ENCODE assay signal across 24 cellular contexts in genomic region chr15:47991376-47991775, GRCh38.
DNase-seq lines count a peak whose midpoint lies in the region; ATAC-seq and TF ChIP-seq lines count a peak whose summit lies in the region.
"Had no signal": no experiment of that assay in that cellular context is flagged by ENCODE, and none has a peak within 500 bp of the region (broad histone marks: within the 10 kb centered on the region; RNA-seq: fewer than 3 reads in every experiment).

No MANE protein-coding gene starts in this region.

- H3K27ac ChIP-seq in lower lobe of right lung: no peak overlapping the region
- no peak overlapping the region for H3K27ac ChIP-seq in mesendoderm (ENCODE audit: low read depth, low read length)
- H3K27ac ChIP-seq: neutrophil, prostate gland, RWPE1 had no signal

- H3K56ac ChIP-seq in mesendoderm (ENCODE audit: low read length): no peak overlapping the region

- intact Hi-C loops in lower lobe of right lung (cut with DNase I): no loop called here
- intact Hi-C loops in activated naive CD4-positive, alpha-beta T cell treated with anti-CD3 and anti-CD28 coated beads for 36 hours (cut with micrococcal nuclease): no loop called here

- no peak overlapping the region for H3K4me2 ChIP-seq in mesendoderm (ENCODE audit: low read length)
- H3K4me2 ChIP-seq: smooth muscle cell had no signal

- H3K4me1 ChIP-seq in lower lobe of right lung (peaks cover 19% of the 10 kb centered on the region), mesendoderm (ENCODE audit: control insufficient read depth, low read depth, low read length) (no peaks in the 10 kb centered on the region)
- H3K4me1 ChIP-seq: prostate gland had no signal

- H3K23ac ChIP-seq in mesendoderm (ENCODE audit: low read length): no peak overlapping the region

- H2BK5ac ChIP-seq in mesendoderm (ENCODE audit: low read length): no peak overlapping the region

- CTCF ChIA-PET in activated naive CD4-positive, alpha-beta T cell treated with anti-CD3 and anti-CD28 coated beads for 36 hours (lab: Charles Lee): no interaction called here

- no peak overlapping the region for H3K4ac ChIP-seq in mesendoderm (ENCODE audit: low read depth, low read length)

- H2AK5ac ChIP-seq in mesendoderm (ENCODE audit: low read length): no peak overlapping the region

- H3K79me2 ChIP-seq in mesendoderm (ENCODE audit: control insufficient read depth, insufficient read depth, low read length): no peaks in the 10 kb centered on the region

- no peak overlapping the region for H2BK120ac ChIP-seq in mesendoderm (ENCODE audit: low read depth, low read length)

- H3K36me3 Mint-ChIP-seq in activated naive CD4-positive, alpha-beta T cell treated with anti-CD3 and anti-CD28 coated beads for 36 hours (ENCODE audit: low read depth): no peaks in the 10 kb centered on the region
- H3K36me3 Mint-ChIP-seq: IgD-negative memory B cell, WTC11 had no signal

- no peak overlapping the region for H4K5ac ChIP-seq in mesendoderm (ENCODE audit: low read length)

- TF ChIP-seq CTCF in lower lobe of right lung (IDR thresholded peaks at IDR 0.05): no peak

- H3K36me3 ChIP-seq in lower lobe of right lung (no peaks in the 10 kb centered on the region), mesendoderm (ENCODE audit: control insufficient read depth, insufficient read depth, low read length) (no peaks in the 10 kb centered on the region)
- H3K36me3 ChIP-seq: MG63, neutrophil, prostate gland had no signal

- H3K4me3 Mint-ChIP-seq in activated naive CD4-positive, alpha-beta T cell treated with anti-CD3 and anti-CD28 coated beads for 36 hours: no peak overlapping the region
- H3K4me3 Mint-ChIP-seq: IgD-negative memory B cell, WTC11 had no signal

- H3K27me3 Mint-ChIP-seq in activated naive CD4-positive, alpha-beta T cell treated with anti-CD3 and anti-CD28 coated beads for 36 hours (ENCODE audit: low read depth): no peaks in the 10 kb centered on the region
- H3K27me3 Mint-ChIP-seq: IgD-negative memory B cell had no signal

- no CpG with 5 or more reads among the region's 4 CpGs for WGBS in mesendoderm (ENCODE audit: extremely low coverage, insufficient coverage, low lambda C conversion rate)

- DNase-seq in AG08395 (ENCODE audit: low spot score): peak; percentile 22
- DNase-seq in LHCN-M2 (ENCODE audit: low read depth): peak; percentile 40
- peak; percentile 11 for DNase-seq in fibroblast of gingiva (ENCODE audit: low read depth)
- DNase-seq in lower lobe of right lung: no peak
- no peak for DNase-seq in mesendoderm
- no peak for DNase-seq in activated naive CD4-positive, alpha-beta T cell treated with anti-CD3 and anti-CD28 coated beads for 36 hours
- DNase-seq: activated naive CD4-positive, alpha-beta T cell treated with anti-CD3 and anti-CD28 coated beads, Interleukin-2, amount 50 U/mL, for 16 hours; COR-L47; DMS79 treated with DMSO at 0.1 percent for 48 hours; MG63; NCI-H1417 treated with DMSO at 0.1 percent for 48 hours; NCI-H2081 treated with DMSO at 0.1 percent for 48 hours; stimulated activated CD4-positive, alpha-beta T cell treated with anti-CD3 and anti-CD28 coated beads, Interleukin-2, amount 100 ng/mL, for 24 hours; substantia nigra had no signal

- H3K9ac ChIP-seq in mesendoderm (ENCODE audit: low read length): no peak overlapping the region

- H3K4me1 Mint-ChIP-seq in activated naive CD4-positive, alpha-beta T cell treated with anti-CD3 and anti-CD28 coated beads for 36 hours (ENCODE audit: low read depth): no peaks in the 10 kb centered on the region
- H3K4me1 Mint-ChIP-seq: IgD-negative memory B cell had no signal

- no peaks in the 10 kb centered on the region for H3K9me3 Mint-ChIP-seq in activated naive CD4-positive, alpha-beta T cell treated with anti-CD3 and anti-CD28 coated beads for 36 hours
- H3K9me3 Mint-ChIP-seq: IgD-negative memory B cell, WTC11 had no signal

- H4K8ac ChIP-seq in mesendoderm (ENCODE audit: low read depth, low read length): no peak overlapping the region

- H3K79me1 ChIP-seq in mesendoderm (ENCODE audit: low read length): no peaks in the 10 kb centered on the region

- no peak overlapping the region for H2BK15ac ChIP-seq in mesendoderm (replicated peaks; ENCODE audit: low read depth)

- H3K27me3 ChIP-seq in lower lobe of right lung (ENCODE audit: low read depth) (no peaks in the 10 kb centered on the region), mesendoderm (ENCODE audit: insufficient read depth, low read length, poor library complexity) (no peaks in the 10 kb centered on the region)
- H3K27me3 ChIP-seq: MG63, neutrophil had no signal

- no peak overlapping the region for H3K18ac ChIP-seq in mesendoderm (ENCODE audit: low read length)

- H3K4me3 ChIP-seq in lower lobe of right lung: no peak overlapping the region
- H3K4me3 ChIP-seq in mesendoderm (ENCODE audit: low read length): no peak overlapping the region
- H3K4me3 ChIP-seq: GM12878, MG63, prostate gland, smooth muscle cell had no signal

- no peaks in the 10 kb centered on the region for H3K9me3 ChIP-seq in lower lobe of right lung
- H3K9me3 ChIP-seq: MG63, neutrophil, prostate gland had no signal

- ATAC-seq in lower lobe of right lung (peak; percentile 49 to 55), GM18519 (IDR thresholded peaks at IDR 0.05; ENCODE audit: low FRiP score, unreplicated experiment) (no peak), GM18909 (IDR thresholded peaks at IDR 0.05; ENCODE audit: poor library complexity, unreplicated experiment) (no peak)
- ATAC-seq: GM12878, HCT116, WTC11 had no signal

- no peak overlapping the region for H3K27ac Mint-ChIP-seq in activated naive CD4-positive, alpha-beta T cell treated with anti-CD3 and anti-CD28 coated beads for 36 hours
- H3K27ac Mint-ChIP-seq: WTC11 had no signal

Comparison
In these comparisons a context has a peak if more than half of its experiments do, and no peak if none do; other contexts are left out.
1. DNase-seq: peak in AG08395 (single experiment), LHCN-M2 (single experiment) and fibroblast of gingiva (single experiment); none in lower lobe of right lung (single experiment), mesendoderm (single experiment) and activated naive CD4-positive, alpha-beta T cell treated with anti-CD3 and anti-CD28 coated beads for 36 hours (single experiment).
2. ATAC-seq: peak in lower lobe of right lung (2 of 2); none in GM18519 (single experiment) and GM18909 (single experiment).